In the genomic region with DNA sequence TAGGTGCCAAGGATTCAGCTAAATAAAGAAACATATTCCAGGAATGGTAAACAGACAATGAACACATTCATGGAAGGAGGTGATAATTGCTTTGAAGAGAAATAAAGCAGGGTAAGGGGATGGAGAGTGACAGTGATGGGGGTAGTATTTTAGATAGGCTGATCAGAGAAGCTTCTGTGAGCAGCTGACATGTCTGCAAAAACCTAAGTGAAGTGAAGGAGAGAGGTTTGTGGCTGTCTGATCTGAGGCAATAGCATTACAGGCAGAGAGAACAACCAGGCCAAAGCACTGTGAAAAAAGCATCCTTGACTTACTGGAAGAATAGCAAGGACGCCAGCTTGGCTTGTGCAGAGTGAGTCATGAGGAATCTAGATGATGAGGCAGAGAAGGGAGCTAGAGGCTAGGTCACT, we compare ENCODE assay signal across 15 cellular contexts.
DNase-seq lines count a peak whose midpoint lies in the region; ATAC-seq, FAIRE-seq and TF ChIP-seq lines count a peak whose summit lies in the region.
"Had no signal": no experiment of that assay in that cellular context is flagged by ENCODE, and none has a peak within 500 bp of the region (broad histone marks: within the 10 kb centered on the region; RNA-seq: fewer than 3 reads in every experiment).

No MANE protein-coding gene starts in this region.

- TF ChIP-seq CTCF in brain microvascular endothelial cell (IDR thresholded peaks at IDR 0.05; ENCODE audit: low read depth, low read length, missing control alignments) = no peak
- TF ChIP-seq CTCF in right atrium auricular region (IDR thresholded peaks at IDR 0.05) = no peak

- DNase-seq in GM04503 (ENCODE audit: low read depth) (peak; percentile 77), brain microvascular endothelial cell (peak; percentile 53), right atrium auricular region (ENCODE audit: low spot score) (no peak), GM12891 (ENCODE audit: insufficient read length, low spot score) (no peak), HTR-8/SVneo (ENCODE audit: insufficient read length, low spot score) (no peak), T-helper 9 cell (no peak)
- DNase-seq: activated naive CD4-positive, alpha-beta T cell treated with Interleukin-2 at 50 U/mL for 16 hours; CD4-positive, alpha-beta memory T cell; left colon; RPMI8226; stimulated activated CD4-positive, alpha-beta T cell treated with anti-CD3 and anti-CD28 coated beads, Interleukin-1b, Interleukin-23, amount 100 ng/mL, for 48 hours had no signal

- H3K36me3 ChIP-seq in brain microvascular endothelial cell (replicated peaks) = no peaks in the 10 kb centered on the region
- H3K36me3 ChIP-seq in right atrium auricular region = no peaks in the 10 kb centered on the region
- H3K36me3 ChIP-seq in skeletal muscle tissue (ENCODE audit: control insufficient read depth in 3 of 3, insufficient read depth in 3 of 3, low read length in 3 of 3) = no peaks in the 10 kb centered on the region

- FAIRE-seq in GM12891 (lab: Jason Lieb, UNC) (no peak), HTR-8/SVneo (lab: Jason Lieb, UNC) (no peak)
- FAIRE-seq: colon had no signal

- ATAC-seq in HG02571 (IDR thresholded peaks at IDR 0.05; ENCODE audit: unreplicated experiment) = no peak
- ATAC-seq: left colon; stimulated activated memory B cell treated with anti-CD40 and anti-IgM and Interleukin-4, amounts not matched to agents 10 μg/mL and 1 μg/mL and 100 μg/mL, for 72 hours had no signal

- H3K27me3 ChIP-seq in brain microvascular endothelial cell (replicated peaks) (no peaks in the 10 kb centered on the region), right atrium auricular region (no peaks in the 10 kb centered on the region), skeletal muscle tissue (ENCODE audit: control insufficient read depth in 3 of 3, insufficient read depth in 3 of 3, low read length in 3 of 3) (no peaks in the 10 kb centered on the region)

- H3K27ac ChIP-seq in brain microvascular endothelial cell (no peak overlapping the region), right atrium auricular region (peak overlapping the region; percentile 49 to 78), skeletal muscle tissue (ENCODE audit: low read depth, low read length) (peak overlapping the region; percentile 17)

- H3K4me3 ChIP-seq in brain microvascular endothelial cell (ENCODE audit: low read depth, low read length) (no peak overlapping the region), right atrium auricular region (no peak overlapping the region), skeletal muscle tissue (ENCODE audit: low read length in 3 of 3) (no peak overlapping the region)

- no peak for TF ChIP-seq POLR2A in GM12891 (IDR thresholded peaks at IDR 0.05; ENCODE audit: low read depth, low read length)

- peaks cover 0 to 14% of the 10 kb centered on the region in 2 donors for H3K4me1 ChIP-seq in right atrium auricular region
- H3K4me1 ChIP-seq in skeletal muscle tissue (ENCODE audit: control insufficient read depth in 3 of 3, insufficient read depth in 3 of 3, low read length in 3 of 3) = peaks cover under 1 to 19% (median 9%) of the 10 kb centered on the region in 3 donors

- H3K9me3 ChIP-seq in right atrium auricular region = no peaks in the 10 kb centered on the region
- H3K9me3 ChIP-seq in skeletal muscle tissue (ENCODE audit: control insufficient read depth in 3 of 3, low read length in 3 of 3) = no peaks in the 10 kb centered on the region

- in situ Hi-C loops in brain microvascular endothelial cell (cut with HindIII; ENCODE audit: low pct_ligation_motif_present, low sequenced_read_pairs) = no loop called here

- no peak overlapping the region for H3K9ac ChIP-seq in skeletal muscle tissue (ENCODE audit: low read depth in 1 of 3, low read length in 3 of 3)

TF ChIP-seq in GM12891, 5 proteins besides CTCF, POLR2A, EP300 and RAD21:
- TF ChIP-seq POU2F2 (IDR thresholded peaks at IDR 0.05; ENCODE audit: low read depth, low read length) (no peak), PAX5 (IDR thresholded peaks at IDR 0.05; ENCODE audit: insufficient read depth, low read length, severe bottlenecking) (no peak), SPI1 (IDR thresholded peaks at IDR 0.05; ENCODE audit: low read depth, low read length) (no peak), TAF1 (IDR thresholded peaks at IDR 0.05; ENCODE audit: low read depth, low read length) (no peak), POLR2AphosphoS5 (IDR thresholded peaks at IDR 0.05; ENCODE audit: low read depth, low read length) (no peak)

Comparison
In these comparisons a context has a peak if more than half of its experiments do, and no peak if none do; other contexts are left out.
1. DNase-seq: peak in GM04503 (single experiment) and brain microvascular endothelial cell (single experiment); none in right atrium auricular region (single experiment), GM12891 (single experiment), HTR-8/SVneo (single experiment) and T-helper 9 cell (single experiment).